17 cellular contexts compared by ENCODE assay signal in the genomic region with DNA sequence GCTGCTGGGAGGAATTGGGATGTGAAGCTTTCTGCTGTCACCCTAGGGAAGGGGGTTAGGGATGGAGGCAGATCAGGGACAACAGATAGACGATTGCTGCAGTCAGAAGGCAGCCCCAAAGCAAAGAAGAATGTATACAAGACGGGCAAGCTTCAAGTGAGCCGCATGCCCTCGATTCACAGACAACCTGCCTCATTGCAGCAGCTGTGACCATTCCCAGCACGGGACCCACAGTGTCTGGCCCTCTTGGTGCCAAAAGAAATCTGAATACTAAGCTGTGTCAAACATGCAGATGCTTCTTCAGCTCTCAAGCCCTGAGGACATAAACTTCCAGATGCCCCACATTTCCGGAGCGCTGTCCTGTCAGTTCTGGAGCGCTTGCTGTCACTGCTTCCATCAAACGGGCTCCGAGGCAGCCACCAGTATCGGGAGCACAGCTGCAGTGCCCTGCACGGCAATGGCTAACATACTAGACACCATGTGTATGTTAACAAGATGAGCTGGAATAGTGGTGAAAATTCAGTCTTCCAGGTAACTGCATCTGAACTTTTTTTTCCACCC. TPM values are rescaled to one million over a fixed set of nuclear protein-coding genes. Genes with fewer than 3 reads are reported as not detected.
A peak's percentile ranks its signal among the peaks of the same experiment; 100 is the strongest.
DNase-seq lines count a peak whose midpoint lies in the region; TF ChIP-seq lines count a peak whose summit lies in the region.
"Had no signal": no experiment of that assay in that cellular context is flagged by ENCODE, and none has a peak within 500 bp of the region (broad histone marks: within the 10 kb centered on the region; RNA-seq: fewer than 3 reads in every experiment).

No MANE protein-coding gene starts in this region.

- no peaks in the 10 kb centered on the region for H3K79me2 ChIP-seq in trophoblast cell (ENCODE audit: control insufficient read depth, insufficient read depth, low read length, poor library complexity)

- intact Hi-C loops in sigmoid colon (cut with DNase I) = no loop called here

- DNase-seq in DMS53 treated with DMSO at 0.1 percent for 48 hours (lab: John Stamatoyannopoulos, UW; ENCODE audit: unreplicated experiment) (peak; percentile 50), NCI-H2171 (lab: John Stamatoyannopoulos, UW) (peak; percentile 13), endodermal cell (no peak), trophoblast cell (peak; percentile 27 to 51), NOMO-1 treated with DMSO at 0.1 percent for 48 hours (lab: John Stamatoyannopoulos, UW; ENCODE audit: unreplicated experiment) (no peak), H4 (ENCODE audit: low spot score) (no peak), sigmoid colon (no peak)
- DNase-seq: CD8-positive, alpha-beta T cell; EL; GF-D8; NCI-H187; NCI-H345; NCI-H774; NK-92 treated with Interleukin-12 subunit alpha and Interleukin-12 subunit beta, amount 100 ng/mL, for 24 hours; SJCRH30 had no signal

- 88 to 96% methylated on average over 12 of the region's 12 CpGs for WGBS in endodermal cell (ENCODE audit: insufficient coverage in 1 of 2, insufficient read length in 1 of 2), 2 experiments
- no CpG with 5 or more reads among the region's 12 CpGs for WGBS in trophoblast cell (ENCODE audit: extremely low coverage, insufficient coverage, insufficient read length)
- WGBS in sigmoid colon, 2 donors = 91 to 95% methylated on average over 12 of the region's 12 CpGs

- no peak for TF ChIP-seq POLR2A in sigmoid colon (IDR thresholded peaks at IDR 0.05)

- H3K4me3 ChIP-seq in endodermal cell (ENCODE audit: low read length) = no peak overlapping the region
- H3K4me3 ChIP-seq in trophoblast cell (ENCODE audit: low read depth, low read length) = no peak overlapping the region
- no peak overlapping the region for H3K4me3 ChIP-seq in sigmoid colon
- H3K4me3 ChIP-seq: BLaER1 treated with 17β-estradiol and CSF1 and Interleukin-3, amounts not matched to agents 10 nM and 100 nM; SJCRH30 had no signal

- no peak overlapping the region for H3K4me2 ChIP-seq in trophoblast cell (ENCODE audit: low read length)

- H3K9ac ChIP-seq in endodermal cell (ENCODE audit: extremely low read depth, low read length, poor library complexity, severe bottlenecking) = no peak overlapping the region
- no peak overlapping the region for H3K9ac ChIP-seq in trophoblast cell (ENCODE audit: low read length)
- H3K9ac ChIP-seq: BLaER1 treated with 17β-estradiol and CSF1 and Interleukin-3, amounts not matched to agents 10 nM and 100 nM had no signal

- TF ChIP-seq EP300 in sigmoid colon (IDR thresholded peaks at IDR 0.05) = no peak

- no peak overlapping the region for H3K4ac ChIP-seq in trophoblast cell (ENCODE audit: low read depth, low read length)

- no peak overlapping the region for H3K18ac ChIP-seq in trophoblast cell (ENCODE audit: low read length)

- H3K4me3 Mint-ChIP-seq in endodermal cell = no peak overlapping the region
- H3K4me3 Mint-ChIP-seq: CD8-positive, alpha-beta T cell; IgD-negative memory B cell had no signal

- H3K36me3 ChIP-seq in endodermal cell (ENCODE audit: control insufficient read depth, insufficient read depth, low read length) = no peaks in the 10 kb centered on the region
- peaks cover 2 to 4% of the 10 kb centered on the region in 2 experiments for H3K36me3 ChIP-seq in trophoblast cell (ENCODE audit: control insufficient read depth in 1 of 2, insufficient read depth in 2 of 2, low read length in 2 of 2)
- peaks cover 0 to 26% (median 7%) of the 10 kb centered on the region in 4 donors for H3K36me3 ChIP-seq in sigmoid colon
- H3K36me3 ChIP-seq: SJCRH30 had no signal

- no peak overlapping the region for H2AFZ ChIP-seq in trophoblast cell (ENCODE audit: insufficient read depth, low read length, poor library complexity)

- H3K4me1 ChIP-seq in endodermal cell (ENCODE audit: control insufficient read depth, insufficient read depth, low read length) (no peaks in the 10 kb centered on the region), trophoblast cell (ENCODE audit: control insufficient read depth in 1 of 2, insufficient read depth in 2 of 2, low read length in 2 of 2) (peaks cover 0 to 4% of the 10 kb centered on the region in 2 experiments), sigmoid colon (no peaks in the 10 kb centered on the region)
- H3K4me1 ChIP-seq: SJCRH30 had no signal

- H4K12ac ChIP-seq in trophoblast cell (ENCODE audit: low read depth, low read length) = no peak overlapping the region

- H3K36me3 Mint-ChIP-seq in endodermal cell (ENCODE audit: low read depth) = peaks cover 26% of the 10 kb centered on the region
- H3K36me3 Mint-ChIP-seq: CD8-positive, alpha-beta T cell; IgD-negative memory B cell had no signal

- H3K79me1 ChIP-seq in trophoblast cell (ENCODE audit: low read length) = no peaks in the 10 kb centered on the region

- peak overlapping the region; percentile 87 for H3K27ac ChIP-seq in endodermal cell (ENCODE audit: low read depth, low read length)
- no peak overlapping the region for H3K27ac ChIP-seq in trophoblast cell (ENCODE audit: low read depth, low read length)
- H3K27ac ChIP-seq in sigmoid colon = no peak overlapping the region
- H3K27ac ChIP-seq: SJCRH30 had no signal

- H3K27me3 Mint-ChIP-seq in endodermal cell (ENCODE audit: insufficient read depth) = no peaks in the 10 kb centered on the region
- H3K27me3 Mint-ChIP-seq: IgD-negative memory B cell had no signal

- H2BK120ac ChIP-seq in trophoblast cell (ENCODE audit: insufficient read depth, low read length, poor library complexity) = no peak overlapping the region

- no peak overlapping the region for H2BK12ac ChIP-seq in trophoblast cell (ENCODE audit: low read length)

- H3K14ac ChIP-seq in trophoblast cell (ENCODE audit: low read length) = no peak overlapping the region

- no peak overlapping the region for H4K8ac ChIP-seq in trophoblast cell (ENCODE audit: low read depth, low read length)

- no peak overlapping the region for H4K91ac ChIP-seq in trophoblast cell (ENCODE audit: low read depth, low read length)

- no peaks in the 10 kb centered on the region for H3K4me1 Mint-ChIP-seq in endodermal cell
- H3K4me1 Mint-ChIP-seq: IgD-negative memory B cell had no signal

- H3K9me3 ChIP-seq in endodermal cell (ENCODE audit: control insufficient read depth, low read length) (peaks cover 11% of the 10 kb centered on the region), trophoblast cell (ENCODE audit: insufficient read depth, low read depth, low read length) (peaks cover 3% of the 10 kb centered on the region), sigmoid colon (peaks cover 0 to 9% (median 5%) of the 10 kb centered on the region in 4 donors)
- H3K9me3 ChIP-seq: SJCRH30 had no signal

- no peak overlapping the region for H2BK5ac ChIP-seq in trophoblast cell (ENCODE audit: low read depth, low read length, poor library complexity)

- no peaks in the 10 kb centered on the region for H3K27me3 ChIP-seq in endodermal cell (ENCODE audit: control insufficient read depth, insufficient read depth, low read length, poor library complexity, severe bottlenecking)
- no peaks in the 10 kb centered on the region for H3K27me3 ChIP-seq in trophoblast cell (ENCODE audit: insufficient read depth, low read length)
- H3K27me3 ChIP-seq in sigmoid colon = no peaks in the 10 kb centered on the region
- H3K27me3 ChIP-seq: BLaER1 treated with 17β-estradiol and CSF1 and Interleukin-3, amounts not matched to agents 10 nM and 100 nM; SJCRH30 had no signal

- H2AK5ac ChIP-seq in trophoblast cell (ENCODE audit: low read length) = no peak overlapping the region

- peaks cover 20% of the 10 kb centered on the region for H3K9me3 Mint-ChIP-seq in endodermal cell
- H3K9me3 Mint-ChIP-seq: CD8-positive, alpha-beta T cell had no signal

- H3K27ac Mint-ChIP-seq in endodermal cell = no peak overlapping the region
- H3K27ac Mint-ChIP-seq: CD8-positive, alpha-beta T cell; IgD-negative memory B cell had no signal

- no peak overlapping the region for H3K23ac ChIP-seq in trophoblast cell (ENCODE audit: low read length)

- TF ChIP-seq CTCF in endodermal cell (conservative IDR thresholded peaks at IDR 0.05) = no peak
- TF ChIP-seq CTCF in sigmoid colon (IDR thresholded peaks at IDR 0.05) = no peak

RNA-seq across cellular contexts. Expression of gene PRELID3A, which starts 33.8 kb away (rescaled TPM):
- total RNA-seq in endodermal cell (1 to 10 TPM; 4.9 to 7.5 TPM), sigmoid colon (1 to 10 TPM; 2.1 to 7.5 (median 3.0) TPM)
- polyA plus RNA-seq in endodermal cell (2013, experiment 1 of 2) = 9.8 TPM
- polyA plus RNA-seq in endodermal cell (2013, experiment 2 of 2) = 9.2 TPM
- 0.59 and 0.82 TPM in 2 replicates for polyA plus RNA-seq in trophoblast cell (2013)
- 3.0 and 7.7 TPM in 2 replicates for total RNA-seq in H4 (2014; rRNA removed; shearing (Covaris generic))
- 1 to 10 TPM in 1 of 3 donors, under 1 TPM in 2; 0.60 to 2.2 (median 0.69) TPM for polyA plus RNA-seq in sigmoid colon

Comparison
In these comparisons a context has a peak if more than half of its experiments do, and no peak if none do; other contexts are left out.
1. DNase-seq: peak in DMS53 treated with DMSO at 0.1 percent for 48 hours (single experiment), NCI-H2171 (single experiment) and trophoblast cell (2 of 2); none in endodermal cell (single experiment), NOMO-1 treated with DMSO at 0.1 percent for 48 hours (single experiment), H4 (single experiment) and sigmoid colon (single experiment).